ENCODE assay signal across 22 cellular contexts in genomic region chrX:98111684-98112083, GRCh38.
DNase-seq lines count a peak whose midpoint lies in the region; ATAC-seq, FAIRE-seq and TF ChIP-seq lines count a peak whose summit lies in the region.
"Had no signal": no experiment of that assay in that cellular context is flagged by ENCODE, and none has a peak within 500 bp of the region (broad histone marks: within the 10 kb centered on the region; RNA-seq: fewer than 3 reads in every experiment).

No MANE protein-coding gene starts in this region.

- no peaks in the 10 kb centered on the region for H3K9me3 Mint-ChIP-seq in HFFc6
- H3K9me3 Mint-ChIP-seq: CD8-positive, alpha-beta T cell had no signal

- H3K4me2 ChIP-seq in A549 (no peak overlapping the region), MM.1S (ENCODE audit: low read depth, low read length) (no peak overlapping the region)
- H3K4me2 ChIP-seq: BLaER1 had no signal

- H4K20me1 ChIP-seq in MM.1S (ENCODE audit: insufficient read depth, low read length): no peaks in the 10 kb centered on the region
- H4K20me1 ChIP-seq: BLaER1 had no signal

- no peak overlapping the region for H3K9ac ChIP-seq in MM.1S (ENCODE audit: low read length)
- H3K9ac ChIP-seq: BLaER1, GM23248 had no signal

- no peak for TF ChIP-seq RAD21 in A549 (conservative IDR thresholded peaks at IDR 0.05 in 1 of 2, IDR thresholded peaks at IDR 0.05 in 1 of 2)

- no peak overlapping the region for H3K4me3 Mint-ChIP-seq in HFFc6
- H3K4me3 Mint-ChIP-seq: B cell; CD4-positive, CD25-positive, alpha-beta regulatory T cell; CD8-positive, alpha-beta T cell; H9 had no signal

- H3K9me2 ChIP-seq in MM.1S (replicated peaks; ENCODE audit: insufficient read depth, low read length): no peaks in the 10 kb centered on the region

- H3K27ac ChIP-seq in A549 (no peak overlapping the region), MM.1S (ENCODE audit: low read length) (no peak overlapping the region)
- H3K27ac ChIP-seq: BLaER1, C4-2B, GM23248 had no signal

- H3K4me1 ChIP-seq in A549: no peaks in the 10 kb centered on the region
- no peaks in the 10 kb centered on the region for H3K4me1 ChIP-seq in MM.1S (ENCODE audit: low read length)
- H3K4me1 ChIP-seq: BLaER1, Caco-2 had no signal

- no peak for TF ChIP-seq POLR2A in A549 (IDR thresholded peaks at IDR 0.05; ENCODE audit: low read length)

- no peak for FAIRE-seq in A549 (lab: Jason Lieb, UNC)
- FAIRE-seq: GM12891, GM18507, H1 had no signal

- no peaks in the 10 kb centered on the region for H3K79me2 ChIP-seq in MM.1S (ENCODE audit: low read length)

- CTCF ChIA-PET in A549 (lab: Yijun Ruan, JAX): no interaction called here

- POLR2A ChIA-PET in A549 (lab: Yijun Ruan, JAX): no interaction called here

- no peaks in the 10 kb centered on the region for H3K27me3 Mint-ChIP-seq in HFFc6 (ENCODE audit: insufficient read depth)
- H3K27me3 Mint-ChIP-seq: B cell; CD4-positive, CD25-positive, alpha-beta regulatory T cell had no signal

- no peak overlapping the region for H3K4me3 ChIP-seq in A549
- H3K4me3 ChIP-seq in MM.1S (ENCODE audit: low read length): no peak overlapping the region
- H3K4me3 ChIP-seq: BLaER1, GM23248 had no signal

- TF ChIP-seq EP300 in A549 (IDR thresholded peaks at IDR 0.05): no peak

- peak overlapping the region; percentile 11; the same call in 1 of the 2 replicates for H3K27ac Mint-ChIP-seq in HFFc6
- H3K27ac Mint-ChIP-seq: B cell; CD4-positive, CD25-positive, alpha-beta regulatory T cell; CD8-positive, alpha-beta T cell; H9 had no signal

- H3K27me3 ChIP-seq in MM.1S (replicated peaks; ENCODE audit: insufficient read depth, low read length): no peaks in the 10 kb centered on the region

- H3K9me3 ChIP-seq in A549: no peaks in the 10 kb centered on the region
- H3K9me3 ChIP-seq in MM.1S (replicated peaks; ENCODE audit: insufficient read depth, low read length): no peaks in the 10 kb centered on the region
- H3K9me3 ChIP-seq: BLaER1, Caco-2 had no signal

- no peak overlapping the region for H2AFZ ChIP-seq in MM.1S (ENCODE audit: low read length)
- H2AFZ ChIP-seq: GM23248 had no signal

- DNase-seq in A549 (ENCODE audit: low read depth in 1 of 2, low spot score in 1 of 2): no peak
- peak; percentile 1 for DNase-seq in HFFc6
- DNase-seq in M059J (ENCODE audit: low read depth): peak; percentile 43
- peak; percentile 0 for DNase-seq in stromal cell of bone marrow (ENCODE audit: low read depth)
- no peak for DNase-seq in MM.1S
- no peak for DNase-seq in DMS79 (lab: John Stamatoyannopoulos, UW)
- DNase-seq: 8988T; Caco-2; CD4-positive, CD25-positive, alpha-beta regulatory T cell; CD8-positive, alpha-beta T cell; DMS153; GF-D8; GM23248; H9 had no signal

- TF ChIP-seq CTCF in A549 (IDR thresholded peaks at IDR 0.05): no peak
- no peak for TF ChIP-seq CTCF in HFFc6 (IDR thresholded peaks at IDR 0.05)
- no peak for TF ChIP-seq CTCF in MM.1S (IDR thresholded peaks at IDR 0.05; ENCODE audit: low read length)

- H3K4me1 Mint-ChIP-seq in HFFc6 (ENCODE audit: low read depth): peaks cover 14% of the 10 kb centered on the region
- H3K4me1 Mint-ChIP-seq: B cell; CD4-positive, CD25-positive, alpha-beta regulatory T cell had no signal

- WGBS in A549 (ENCODE audit: missing lambda C conversion rate): 0% methylated on average over 3 of the region's 3 CpGs

- H3K36me3 ChIP-seq in MM.1S (replicated peaks; ENCODE audit: insufficient read depth, low read length): no peaks in the 10 kb centered on the region
- H3K36me3 ChIP-seq: BLaER1 had no signal

- H3F3A ChIP-seq in MM.1S (ENCODE audit: insufficient read depth, low read length): no peaks in the 10 kb centered on the region

- no peak for ATAC-seq in A549
- no peak for ATAC-seq in GM21367 (IDR thresholded peaks at IDR 0.05; ENCODE audit: unreplicated experiment)
- ATAC-seq: CD8-positive, alpha-beta T cell; HCT116 had no signal

- no peaks in the 10 kb centered on the region for H3K36me3 Mint-ChIP-seq in HFFc6 (ENCODE audit: low read depth)
- H3K36me3 Mint-ChIP-seq: CD4-positive, CD25-positive, alpha-beta regulatory T cell; CD8-positive, alpha-beta T cell had no signal

TF ChIP-seq in A549, 52 proteins besides CTCF, POLR2A, EP300 and RAD21:
- TF ChIP-seq BHLHE40 (IDR thresholded peaks at IDR 0.05; ENCODE audit: low read depth, low read length): no peak
- peak; percentile 56 for TF ChIP-seq MAFK (IDR thresholded peaks at IDR 0.05; ENCODE audit: partially characterized antibody)
TF ChIP-seq in A549: peak in this region for 1.

Comparison
In these comparisons a context has a peak if more than half of its experiments do, and no peak if none do; other contexts are left out.
1. DNase-seq: peak in HFFc6 (single experiment), M059J (single experiment) and stromal cell of bone marrow (single experiment); none in A549 (0 of 2), MM.1S (single experiment) and DMS79 (single experiment).